ENCODE assay signal across 1 cellular context in genomic region chr3:123745184-123745855, GRCh38.
TF ChIP-seq lines count a peak whose summit lies in the region.

No MANE protein-coding gene starts in this region.

TF ChIP-seq in WTC11, 78 proteins besides CTCF, POLR2A, EP300 and RAD21:
- TF ChIP-seq ZNF512 (CRISPR knock-in tag; IDR thresholded peaks at IDR 0.05; ENCODE audit: borderline replicate concordance) (no peak), TEAD1 (CRISPR knock-in tag; IDR thresholded peaks at IDR 0.05) (no peak), E2F5 (CRISPR knock-in tag; IDR thresholded peaks at IDR 0.05) (no peak), RORB (CRISPR knock-in tag; IDR thresholded peaks at IDR 0.05) (no peak), ZNF317 (CRISPR knock-in tag; IDR thresholded peaks at IDR 0.05; ENCODE audit: borderline replicate concordance, low read depth) (no peak)
- TF ChIP-seq, protein P1, sequence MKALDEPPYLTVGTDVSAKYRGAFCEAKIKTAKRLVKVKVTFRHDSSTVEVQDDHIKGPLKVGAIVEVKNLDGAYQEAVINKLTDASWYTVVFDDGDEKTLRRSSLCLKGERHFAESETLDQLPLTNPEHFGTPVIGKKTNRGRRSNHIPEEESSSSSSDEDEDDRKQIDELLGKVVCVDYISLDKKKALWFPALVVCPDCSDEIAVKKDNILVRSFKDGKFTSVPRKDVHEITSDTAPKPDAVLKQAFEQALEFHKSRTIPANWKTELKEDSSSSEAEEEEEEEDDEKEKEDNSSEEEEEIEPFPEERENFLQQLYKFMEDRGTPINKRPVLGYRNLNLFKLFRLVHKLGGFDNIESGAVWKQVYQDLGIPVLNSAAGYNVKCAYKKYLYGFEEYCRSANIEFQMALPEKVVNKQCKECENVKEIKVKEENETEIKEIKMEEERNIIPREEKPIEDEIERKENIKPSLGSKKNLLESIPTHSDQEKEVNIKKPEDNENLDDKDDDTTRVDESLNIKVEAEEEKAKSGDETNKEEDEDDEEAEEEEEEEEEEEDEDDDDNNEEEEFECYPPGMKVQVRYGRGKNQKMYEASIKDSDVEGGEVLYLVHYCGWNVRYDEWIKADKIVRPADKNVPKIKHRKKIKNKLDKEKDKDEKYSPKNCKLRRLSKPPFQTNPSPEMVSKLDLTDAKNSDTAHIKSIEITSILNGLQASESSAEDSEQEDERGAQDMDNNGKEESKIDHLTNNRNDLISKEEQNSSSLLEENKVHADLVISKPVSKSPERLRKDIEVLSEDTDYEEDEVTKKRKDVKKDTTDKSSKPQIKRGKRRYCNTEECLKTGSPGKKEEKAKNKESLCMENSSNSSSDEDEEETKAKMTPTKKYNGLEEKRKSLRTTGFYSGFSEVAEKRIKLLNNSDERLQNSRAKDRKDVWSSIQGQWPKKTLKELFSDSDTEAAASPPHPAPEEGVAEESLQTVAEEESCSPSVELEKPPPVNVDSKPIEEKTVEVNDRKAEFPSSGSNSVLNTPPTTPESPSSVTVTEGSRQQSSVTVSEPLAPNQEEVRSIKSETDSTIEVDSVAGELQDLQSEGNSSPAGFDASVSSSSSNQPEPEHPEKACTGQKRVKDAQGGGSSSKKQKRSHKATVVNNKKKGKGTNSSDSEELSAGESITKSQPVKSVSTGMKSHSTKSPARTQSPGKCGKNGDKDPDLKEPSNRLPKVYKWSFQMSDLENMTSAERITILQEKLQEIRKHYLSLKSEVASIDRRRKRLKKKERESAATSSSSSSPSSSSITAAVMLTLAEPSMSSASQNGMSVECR (CRISPR knock-in tag; IDR thresholded peaks at IDR 0.05; ENCODE audit: borderline replicate concordance) = no peak
- TF ChIP-seq, protein P2, sequence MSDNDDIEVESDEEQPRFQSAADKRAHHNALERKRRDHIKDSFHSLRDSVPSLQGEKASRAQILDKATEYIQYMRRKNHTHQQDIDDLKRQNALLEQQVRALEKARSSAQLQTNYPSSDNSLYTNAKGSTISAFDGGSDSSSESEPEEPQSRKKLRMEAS (CRISPR knock-in tag; IDR thresholded peaks at IDR 0.05) = no peak
